Comparison of ENCODE assay signal across 13 cellular contexts in the genomic region with DNA sequence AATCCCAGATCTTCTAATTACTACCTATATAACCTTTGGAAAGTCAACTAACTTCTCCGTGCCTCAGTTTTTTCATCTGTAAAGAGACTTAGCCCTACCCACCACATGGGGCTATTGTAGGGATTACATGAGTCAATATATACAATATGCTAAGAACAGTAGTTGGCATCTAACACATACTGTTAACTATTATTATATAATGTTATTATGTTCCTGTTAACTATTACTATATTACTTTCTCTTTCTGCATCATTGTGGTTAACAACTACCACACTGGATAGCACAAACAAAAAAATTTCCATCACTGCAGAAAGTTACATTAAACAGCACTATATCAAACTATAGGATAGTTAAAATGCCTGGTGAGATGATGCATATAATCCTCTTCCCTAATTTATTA. TPM values are rescaled to one million over a fixed set of nuclear protein-coding genes. Genes with fewer than 3 reads are reported as not detected.
DNase-seq lines count a peak whose midpoint lies in the region; ATAC-seq, FAIRE-seq and TF ChIP-seq lines count a peak whose summit lies in the region.
"Had no signal": no experiment of that assay in that cellular context is flagged by ENCODE, and none has a peak within 500 bp of the region (broad histone marks: within the 10 kb centered on the region; RNA-seq: fewer than 3 reads in every experiment).

No MANE protein-coding gene starts in this region.

- intact Hi-C loops in lower leg skin (cut with DNase I; ENCODE audit: low total_unique reads): no loop called here
- intact Hi-C loops in posterior vena cava (cut with DNase I): no loop called here

- no peaks in the 10 kb centered on the region for H3K36me3 Mint-ChIP-seq in astrocyte (ENCODE audit: low read depth, unreplicated experiment)
- H3K36me3 Mint-ChIP-seq: IgD-negative memory B cell had no signal

- TF ChIP-seq POLR2A in lower leg skin (IDR thresholded peaks at IDR 0.05): no peak

- H3K9ac ChIP-seq in astrocyte (ENCODE audit: low read length): peak overlapping the region; percentile 27
- H3K9ac ChIP-seq in parathyroid adenoma: no peak overlapping the region

- H3K4me1 Mint-ChIP-seq in astrocyte (ENCODE audit: low read depth, unreplicated experiment): peaks cover 5% of the 10 kb centered on the region

- peak overlapping the region; percentile 69 for H3K27ac Mint-ChIP-seq in astrocyte (ENCODE audit: unreplicated experiment)

- no peak overlapping the region for H3K4me3 Mint-ChIP-seq in astrocyte (ENCODE audit: unreplicated experiment)

- H3K27ac ChIP-seq in astrocyte (ENCODE audit: low read depth, low read length): peak overlapping the region; percentile 54
- no peak overlapping the region for H3K27ac ChIP-seq in parathyroid adenoma

- H3K27me3 ChIP-seq in astrocyte (ENCODE audit: insufficient read depth, low read length) (no peaks in the 10 kb centered on the region), parathyroid adenoma (ENCODE audit: control insufficient read depth, insufficient read depth, low read length) (no peaks in the 10 kb centered on the region)
- H3K27me3 ChIP-seq: ascending aorta had no signal

- DNase-seq in astrocyte (ENCODE audit: low read depth) (no peak), lower leg skin (ENCODE audit: low spot score in 2 of 2) (no peak), posterior vena cava (ENCODE audit: low spot score) (no peak)
- no peak for DNase-seq in stimulated activated naive CD4-positive, alpha-beta T cell (lab: John Stamatoyannopoulos, UW)
- DNase-seq in stimulated activated CD4-positive, alpha-beta T cell treated with anti-CD3 and anti-CD28 coated beads, Interleukin-4, amount 100 ng/mL, for 4 hours: no peak
- DNase-seq: activated CD4-positive, alpha-beta T cell treated with anti-CD3 and anti-CD28 coated beads for 48 hours; Right ventricle myocardium superior had no signal

- H3K4me2 ChIP-seq in astrocyte (ENCODE audit: low read length) (peak overlapping the region; percentile 70), parathyroid adenoma (ENCODE audit: low read length) (peak overlapping the region; percentile 20)

- H3K9me3 Mint-ChIP-seq in astrocyte (ENCODE audit: unreplicated experiment): no peaks in the 10 kb centered on the region
- H3K9me3 Mint-ChIP-seq: IgD-negative memory B cell had no signal

- WGBS in lower leg skin, 2 donors: 59 to 69% methylated on average over 1 of the region's 1 CpG

- ATAC-seq in GM19025 (IDR thresholded peaks at IDR 0.05; ENCODE audit: low read depth, unreplicated experiment) (peak; percentile 66), HG03139 (IDR thresholded peaks at IDR 0.05; ENCODE audit: unreplicated experiment) (peak; percentile 46)

- no peaks in the 10 kb centered on the region for H3K27me3 Mint-ChIP-seq in astrocyte (ENCODE audit: low read depth, unreplicated experiment)
- H3K27me3 Mint-ChIP-seq: IgD-negative memory B cell had no signal

- no peaks in the 10 kb centered on the region for H3K9me3 ChIP-seq in astrocyte (ENCODE audit: insufficient read depth, low read depth, low read length)
- H3K9me3 ChIP-seq in parathyroid adenoma (ENCODE audit: control insufficient read depth, low read length): no peaks in the 10 kb centered on the region
- H3K9me3 ChIP-seq: ascending aorta had no signal

- TF ChIP-seq CTCF in astrocyte (IDR thresholded peaks at IDR 0.05; ENCODE audit: insufficient read depth, low read depth, low read length) (no peak), parathyroid adenoma (IDR thresholded peaks at IDR 0.05) (no peak), lower leg skin (IDR thresholded peaks at IDR 0.05) (no peak)

- peaks cover 79% of the 10 kb centered on the region for H4K20me1 ChIP-seq in astrocyte (ENCODE audit: insufficient read depth, low read length)

- H3K4me1 ChIP-seq in astrocyte (ENCODE audit: insufficient read depth, low read length) (peaks cover 6% of the 10 kb centered on the region), parathyroid adenoma (peaks cover 16% of the 10 kb centered on the region)

- peaks cover 90% of the 10 kb centered on the region for H3K79me2 ChIP-seq in astrocyte (ENCODE audit: insufficient read depth, low read length)
- peaks cover 36% of the 10 kb centered on the region for H3K79me2 ChIP-seq in parathyroid adenoma

- H2AFZ ChIP-seq in astrocyte (ENCODE audit: low read depth, low read length) (no peak overlapping the region), parathyroid adenoma (no peak overlapping the region)

- no peaks in the 10 kb centered on the region for H3K36me3 ChIP-seq in astrocyte (ENCODE audit: insufficient read depth, low read length)
- no peaks in the 10 kb centered on the region for H3K36me3 ChIP-seq in parathyroid adenoma (ENCODE audit: control insufficient read depth, insufficient read depth, low read length)
- H3K36me3 ChIP-seq: ascending aorta had no signal

- FAIRE-seq in astrocyte (lab: Jason Lieb, UNC): no peak

- no peak overlapping the region for H3K4me3 ChIP-seq in astrocyte (ENCODE audit: insufficient read depth, low read depth, low read length)
- no peak overlapping the region for H3K4me3 ChIP-seq in parathyroid adenoma (ENCODE audit: low read depth, low read length)
- no peak overlapping the region for H3K4me3 ChIP-seq in lower leg skin (ENCODE audit: low read depth, poor library complexity, severe bottlenecking)
- H3K4me3 ChIP-seq: skin epidermis had no signal

RNA-seq across cellular contexts. Expression of gene STAG1, which starts 23.7 kb away (rescaled TPM):
- total RNA-seq in astrocyte: 24.1 and 24.2 TPM in 2 replicates
- total RNA-seq in lower leg skin: 10 to 100 TPM; 32.1 to 37.7 (median 34.4) TPM
- total RNA-seq in posterior vena cava: 10 to 100 TPM; 45.7 to 55.8 TPM
